Comparison of ENCODE assay signal across 8 cellular contexts in the genomic region with DNA sequence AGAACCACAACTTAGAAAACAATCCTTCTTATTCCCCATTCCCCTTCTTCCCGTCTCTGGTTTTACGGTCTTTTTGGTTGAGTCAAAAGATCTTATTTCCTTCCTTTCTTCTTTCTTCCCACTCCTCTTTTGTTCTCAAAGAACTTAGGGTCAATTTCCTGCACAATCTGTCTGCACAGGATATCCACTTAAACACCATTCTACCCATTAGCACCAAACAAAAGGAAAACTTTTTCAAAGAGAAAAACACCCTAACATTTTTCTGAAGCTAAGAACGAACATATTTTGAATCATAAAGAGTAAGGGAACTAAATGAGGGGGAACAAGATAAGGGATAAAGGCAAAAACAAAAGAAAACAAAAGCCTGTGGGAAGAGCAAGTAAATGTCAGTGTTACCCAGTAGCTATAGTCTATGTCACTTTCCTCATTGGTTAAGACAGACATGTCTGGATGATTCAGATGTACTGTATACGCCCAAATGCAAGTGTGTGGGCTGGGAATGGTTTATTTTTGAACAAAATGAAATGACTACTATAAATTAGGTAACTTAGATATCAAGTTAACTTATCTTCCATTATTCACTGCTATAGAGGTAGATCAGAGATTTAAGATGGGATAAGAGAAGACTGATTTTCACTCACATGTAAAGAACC. TPM values are rescaled to one million over a fixed set of nuclear protein-coding genes. Genes with fewer than 3 reads are reported as not detected.
DNase-seq lines count a peak whose midpoint lies in the region; ATAC-seq and TF ChIP-seq lines count a peak whose summit lies in the region.

No MANE protein-coding gene starts in this region.

- peak overlapping the region; percentile 53 to 80; a peak in 3 of 4 replicates for H3K4me3 ChIP-seq in SK-N-SH (ENCODE audit: low read depth in 2 of 2, low read length in 1 of 2)
- H3K4me3 ChIP-seq in gastroesophageal sphincter: no peak overlapping the region

- H3K79me2 ChIP-seq in SK-N-SH (ENCODE audit: insufficient read depth): peaks cover 77% of the 10 kb centered on the region

- H3K36me3 ChIP-seq in SK-N-SH (replicated peaks in 1 of 2; ENCODE audit: control insufficient read depth in 1 of 2, insufficient read depth in 2 of 2, low read length in 1 of 2): peaks cover 7 to 10% of the 10 kb centered on the region in 2 experiments
- no peaks in the 10 kb centered on the region for H3K36me3 ChIP-seq in gastroesophageal sphincter

- CTCF ChIA-PET in SK-N-SH (lab: Yijun Ruan, JAX): interaction anchor here (0.7 to 1.2 kb wide), 2 partner anchors 12 to 21 kb away, joined by 3 to 7 read pairs; no protein-coding TSS in a partner anchor

- ATAC-seq in gastroesophageal sphincter: no peak
- ATAC-seq in GM21619 (IDR thresholded peaks at IDR 0.05; ENCODE audit: unreplicated experiment): no peak

- no peak for TF ChIP-seq RAD21 in SK-N-SH (IDR thresholded peaks at IDR 0.05; ENCODE audit: low read length)

- H3K27ac ChIP-seq in SK-N-SH (ENCODE audit: low read depth in 2 of 2, low read length in 1 of 2) (peak overlapping the region; percentile 92 to 100), gastroesophageal sphincter (peak overlapping the region in 2 of 4 donors; percentile 20 to 71)

- peaks cover 36% of the 10 kb centered on the region for H4K20me1 ChIP-seq in SK-N-SH (ENCODE audit: insufficient read depth)

- H3K9me2 ChIP-seq in SK-N-SH: no peaks in the 10 kb centered on the region

- TF ChIP-seq POLR2A in gastroesophageal sphincter (IDR thresholded peaks at IDR 0.05): no peak

- H3K27me3 ChIP-seq in SK-N-SH (ENCODE audit: insufficient read depth): no peaks in the 10 kb centered on the region
- no peaks in the 10 kb centered on the region for H3K27me3 ChIP-seq in gastroesophageal sphincter

- H3F3A ChIP-seq in SK-N-SH (replicated peaks; ENCODE audit: insufficient read depth): peaks cover 46% of the 10 kb centered on the region

- 31% methylated on average over 4 of the region's 4 CpGs for WGBS in SK-N-SH (ENCODE audit: low lambda C conversion rate)
- 35 to 64% methylated on average over 4 of the region's 4 CpGs for WGBS in gastroesophageal sphincter (ENCODE audit: low coverage in 1 of 2), 2 donors

- H3K9me3 ChIP-seq in SK-N-SH (no peaks in the 10 kb centered on the region), gastroesophageal sphincter (no peaks in the 10 kb centered on the region)

- in situ Hi-C loops in GM13977 (cut with MboI; ENCODE audit: low pct_unique_long_range_greater_than_20kb, low sequenced_read_pairs, unreplicated experiment) (no loop called here), G401 (cut with HindIII; ENCODE audit: low sequenced_read_pairs) (no loop called here)

- TF ChIP-seq CTCF in GM13977 (IDR thresholded peaks at IDR 0.05; ENCODE audit: extremely low read depth, insufficient read depth, missing control alignments) (no peak), SK-N-SH (IDR thresholded peaks at IDR 0.05) (no peak), gastroesophageal sphincter (IDR thresholded peaks at IDR 0.05) (no peak)

- POLR2A ChIA-PET in SK-N-SH (lab: Yijun Ruan, JAX): no interaction called here

- peak overlapping the region; percentile 97 for H3K9ac ChIP-seq in SK-N-SH

- no peak overlapping the region for H2AFZ ChIP-seq in SK-N-SH (ENCODE audit: low read depth)

- DNase-seq in GM13977 (ENCODE audit: low spot score) (peak; percentile 38), SK-N-SH (no peak), epidermal melanocyte (ENCODE audit: insufficient read length, low spot score) (peak; percentile 38), putamen (ENCODE audit: low spot score) (peak; percentile 50), G401 (ENCODE audit: low spot score) (no peak), NCI-H774 (lab: John Stamatoyannopoulos, UW) (no peak)

- no peak for TF ChIP-seq EP300 in SK-N-SH (IDR thresholded peaks at IDR 0.05; ENCODE audit: borderline replicate concordance in 1 of 2, low read depth in 1 of 2, low read length in 1 of 2)
- TF ChIP-seq EP300 in gastroesophageal sphincter (IDR thresholded peaks at IDR 0.05): no peak

- H3K4me2 ChIP-seq in SK-N-SH: peak overlapping the region; percentile 77

- H3K4me1 ChIP-seq in SK-N-SH (ENCODE audit: control insufficient read depth in 1 of 2, insufficient read depth in 2 of 2, low read depth in 1 of 2, low read length in 1 of 2) (peaks cover 7 to 42% of the 10 kb centered on the region in 2 experiments; a peak in 3 of 4 replicates), gastroesophageal sphincter (peaks cover 0 to 34% (median 3%) of the 10 kb centered on the region in 3 donors)

TF ChIP-seq in SK-N-SH, 30 proteins besides CTCF, POLR2A, EP300 and RAD21:
- no peak for TF ChIP-seq TCF12 (IDR thresholded peaks at IDR 0.05)
- 0 out of 2 replicates have a peak, but pooled peaks have one; percentile 32 for TF ChIP-seq POLR2AphosphoS5 (IDR thresholded peaks at IDR 0.05; ENCODE audit: low read depth, low read length)
- TF ChIP-seq IRF3 (IDR thresholded peaks at IDR 0.05; ENCODE audit: low read depth, low read length): no peak
- TF ChIP-seq NFIC (IDR thresholded peaks at IDR 0.05; ENCODE audit: borderline replicate concordance): no peak
- TF ChIP-seq JUND (IDR thresholded peaks at IDR 0.05): peak; percentile 11; the same call in 1 of the 2 replicates
- no peak for TF ChIP-seq RCOR1 (IDR thresholded peaks at IDR 0.05; ENCODE audit: low read length)
- TF ChIP-seq SMC3 (IDR thresholded peaks at IDR 0.05; ENCODE audit: low read depth, low read length): no peak
- TF ChIP-seq RFX5 (IDR thresholded peaks at IDR 0.05; ENCODE audit: low read length): no peak
- TF ChIP-seq, protein P1, sequence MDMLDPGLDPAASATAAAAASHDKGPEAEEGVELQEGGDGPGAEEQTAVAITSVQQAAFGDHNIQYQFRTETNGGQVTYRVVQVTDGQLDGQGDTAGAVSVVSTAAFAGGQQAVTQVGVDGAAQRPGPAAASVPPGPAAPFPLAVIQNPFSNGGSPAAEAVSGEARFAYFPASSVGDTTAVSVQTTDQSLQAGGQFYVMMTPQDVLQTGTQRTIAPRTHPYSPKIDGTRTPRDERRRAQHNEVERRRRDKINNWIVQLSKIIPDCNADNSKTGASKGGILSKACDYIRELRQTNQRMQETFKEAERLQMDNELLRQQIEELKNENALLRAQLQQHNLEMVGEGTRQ (IDR thresholded peaks at IDR 0.05; ENCODE audit: borderline replicate concordance, low read depth, low read length): no peak
- TF ChIP-seq, protein P2, sequence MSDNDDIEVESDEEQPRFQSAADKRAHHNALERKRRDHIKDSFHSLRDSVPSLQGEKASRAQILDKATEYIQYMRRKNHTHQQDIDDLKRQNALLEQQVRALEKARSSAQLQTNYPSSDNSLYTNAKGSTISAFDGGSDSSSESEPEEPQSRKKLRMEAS (IDR thresholded peaks at IDR 0.05; ENCODE audit: low read depth): no peak
- peak; percentile 70 for TF ChIP-seq PBX3 (IDR thresholded peaks at IDR 0.05)
- peak; percentile 76; the same call in 1 of the 2 replicates for TF ChIP-seq SIN3A (IDR thresholded peaks at IDR 0.05; ENCODE audit: borderline replicate concordance, low read depth, low read length)
- TF ChIP-seq FOXM1 (IDR thresholded peaks at IDR 0.05; ENCODE audit: low read depth): no peak; the same call in 1 of the 2 replicates
TF ChIP-seq in SK-N-SH: peak in this region for 4.

RNA-seq across cellular contexts. Expression of gene TOR3A, which starts 59.8 kb away (rescaled TPM):
- polyA plus RNA-seq in SK-N-SH (2012; rRNA removed): 29.9 and 33.2 TPM in 2 replicates
- 17.8 and 25.9 TPM in 2 replicates for polyA plus RNA-seq in SK-N-SH (2012; cell fraction: cytosol; rRNA removed)
- 23.3 and 29.7 TPM in 2 replicates for polyA plus RNA-seq in SK-N-SH (2012; cell fraction: nucleus; rRNA removed)
- 10 to 100 TPM; 17.8 to 40.5 (median 31.4) TPM for total RNA-seq in gastroesophageal sphincter
- 82.3 and 136 TPM in 2 replicates for total RNA-seq in G401 (2014; rRNA removed; shearing (Covaris generic))

Comparison
In these comparisons a context has a peak if more than half of its experiments do, and no peak if none do; other contexts are left out.
1. DNase-seq: peak in GM13977 (single experiment), epidermal melanocyte (single experiment) and putamen (single experiment); none in SK-N-SH (single experiment), G401 (single experiment) and NCI-H774 (single experiment).
2. H3K4me3 ChIP-seq: peak in SK-N-SH (2 of 2); none in gastroesophageal sphincter (0 of 2).